12 cellular contexts compared by ENCODE assay signal in the genomic region with DNA sequence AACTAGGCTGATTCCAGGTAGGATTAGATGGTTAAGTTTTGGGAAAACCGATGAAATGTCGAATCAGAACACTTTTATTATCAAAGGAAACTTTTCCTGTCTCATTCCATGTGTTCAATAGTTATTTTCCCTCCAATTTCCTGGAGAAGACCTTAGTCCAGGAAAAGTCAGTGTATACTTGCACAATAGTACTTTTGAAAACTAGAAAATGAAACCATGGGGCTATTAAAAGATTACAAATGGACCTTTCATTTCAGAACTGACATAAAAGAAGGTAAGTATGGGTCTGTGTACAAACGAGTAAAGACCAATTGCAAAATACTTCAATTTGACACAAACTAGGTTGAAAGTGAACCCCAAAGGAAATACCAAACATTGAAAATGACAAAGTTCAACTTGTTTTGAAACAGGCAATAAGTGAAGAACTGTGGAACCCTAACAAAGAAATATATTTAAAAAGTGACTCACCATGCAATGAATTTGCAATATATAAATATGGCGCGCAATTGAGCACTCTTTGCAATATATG. TPM values are rescaled to one million over a fixed set of nuclear protein-coding genes. Genes with fewer than 3 reads are reported as not detected.
A peak's percentile ranks its signal among the peaks of the same experiment; 100 is the strongest.
DNase-seq lines count a peak whose midpoint lies in the region; ATAC-seq, FAIRE-seq and TF ChIP-seq lines count a peak whose summit lies in the region.
"Had no signal": no experiment of that assay in that cellular context is flagged by ENCODE, and none has a peak within 500 bp of the region (broad histone marks: within the 10 kb centered on the region; RNA-seq: fewer than 3 reads in every experiment).

No MANE protein-coding gene starts in this region.

- no peaks in the 10 kb centered on the region for H3K9me3 ChIP-seq in astrocyte (ENCODE audit: insufficient read depth, low read depth, low read length)
- H3K9me3 ChIP-seq in CD8-positive, alpha-beta T cell (ENCODE audit: low read length) = no peaks in the 10 kb centered on the region

- H3K4me1 Mint-ChIP-seq in astrocyte (ENCODE audit: low read depth, unreplicated experiment) = peaks cover 20% of the 10 kb centered on the region
- H3K4me1 Mint-ChIP-seq in CD8-positive, alpha-beta T cell (ENCODE audit: low read depth) = peaks cover 23% of the 10 kb centered on the region
- peaks cover 17% of the 10 kb centered on the region for H3K4me1 Mint-ChIP-seq in activated CD4-positive, alpha-beta memory T cell treated with anti-CD3 and anti-CD28 coated beads, Interleukin-2, amount 10 ng/mL, durations not matched to agents 7 days and 5 days

- H3K27ac Mint-ChIP-seq in astrocyte (ENCODE audit: unreplicated experiment) = no peak overlapping the region
- no peak overlapping the region for H3K27ac Mint-ChIP-seq in CD8-positive, alpha-beta T cell
- H3K27ac Mint-ChIP-seq in activated CD4-positive, alpha-beta memory T cell treated with anti-CD3 and anti-CD28 coated beads, Interleukin-2, amount 10 ng/mL, durations not matched to agents 7 days and 5 days = no peak overlapping the region
- H3K27ac Mint-ChIP-seq: activated T-cell treated with anti-CD3 and anti-CD28 coated beads, Interleukin-2, amount 50 U/mL, for 24 hours had no signal

- CTCF ChIA-PET in CD8-positive, alpha-beta T cell (lab: Charles Lee) = interaction anchor here (1.0 to 8.5 kb wide), 3 partner anchors 7 to 47 kb away, joined by 3 to 48 read pairs (median 42); no protein-coding TSS in a partner anchor
- CTCF ChIA-PET in activated CD4-positive, alpha-beta memory T cell treated with anti-CD3 and anti-CD28 coated beads, Interleukin-2, amount 10 ng/mL, durations not matched to agents 7 days and 5 days (lab: Charles Lee) = interaction anchor here (2.7 to 5.8 kb wide), 2 partner anchors 44 to 47 kb away, joined by 11 to 36 read pairs; partner anchors contain the start of gene PI4K2A

- no peaks in the 10 kb centered on the region for H3K36me3 Mint-ChIP-seq in astrocyte (ENCODE audit: low read depth, unreplicated experiment)
- peaks cover 2% of the 10 kb centered on the region for H3K36me3 Mint-ChIP-seq in CD8-positive, alpha-beta T cell
- H3K36me3 Mint-ChIP-seq in activated CD4-positive, alpha-beta memory T cell treated with anti-CD3 and anti-CD28 coated beads, Interleukin-2, amount 10 ng/mL, durations not matched to agents 7 days and 5 days (ENCODE audit: low read depth) = no peaks in the 10 kb centered on the region

- H3K79me2 ChIP-seq in astrocyte (ENCODE audit: insufficient read depth, low read length) = no peaks in the 10 kb centered on the region

- H3K27me3 ChIP-seq in astrocyte (ENCODE audit: insufficient read depth, low read length) = no peaks in the 10 kb centered on the region
- H3K27me3 ChIP-seq in CD8-positive, alpha-beta T cell (ENCODE audit: insufficient read depth, low read length) = no peaks in the 10 kb centered on the region

- peak overlapping the region; percentile 27 for H3K4me3 Mint-ChIP-seq in astrocyte (ENCODE audit: unreplicated experiment)
- H3K4me3 Mint-ChIP-seq in CD8-positive, alpha-beta T cell = no peak overlapping the region
- H3K4me3 Mint-ChIP-seq in activated CD4-positive, alpha-beta memory T cell treated with anti-CD3 and anti-CD28 coated beads, Interleukin-2, amount 10 ng/mL, durations not matched to agents 7 days and 5 days = no peak overlapping the region
- H3K4me3 Mint-ChIP-seq: activated T-cell treated with anti-CD3 and anti-CD28 coated beads, Interleukin-2, amount 50 U/mL, for 24 hours had no signal

- intact Hi-C loops in CD8-positive, alpha-beta T cell (cut with DNase I, micrococcal nuclease) = loop anchor here (5.0 kb wide), 5 partner anchors 162 to 1993 kb away; partner anchors contain the start of genes GOLGA7B (in 1 of the 2), LCOR (in 1 of the 2), R3HCC1L (in 1 of the 2) and TCTN3 (in 1 of the 2)

- in situ Hi-C loops in G401 (cut with HindIII; ENCODE audit: low sequenced_read_pairs) = loop anchor here (5.0 kb wide), 1 partner anchor 42 kb away; no protein-coding TSS in a partner anchor

- no peak overlapping the region for H3K27ac ChIP-seq in astrocyte (ENCODE audit: low read depth, low read length)
- H3K27ac ChIP-seq in skin epidermis = peak overlapping the region in 16 of 21 experiments; percentile 2 to 97 (median 84)
- H3K27ac ChIP-seq in CD8-positive, alpha-beta T cell (ENCODE audit: low read depth, low read length) = no peak overlapping the region

- peaks cover 39% of the 10 kb centered on the region for H3K4me1 ChIP-seq in astrocyte (ENCODE audit: insufficient read depth, low read length)
- H3K4me1 ChIP-seq in CD8-positive, alpha-beta T cell (ENCODE audit: insufficient read depth, low read length) = peaks cover 22% of the 10 kb centered on the region

- POLR2A ChIA-PET in CD8-positive, alpha-beta T cell (lab: Charles Lee) = interaction anchor here (4.6 kb wide), 1 partner anchor 51 kb away, joined by 32 read pairs; the partner anchor contains the start of gene ZFYVE27
- POLR2A ChIA-PET in activated CD4-positive, alpha-beta memory T cell treated with anti-CD3 and anti-CD28 coated beads, Interleukin-2, amount 10 ng/mL, durations not matched to agents 7 days and 5 days (lab: Charles Lee) = no interaction called here

- H3K9ac ChIP-seq in astrocyte (ENCODE audit: low read length) = no peak overlapping the region

- ATAC-seq in CD8-positive, alpha-beta T cell = no peak
- no peak for ATAC-seq in HG02981 (IDR thresholded peaks at IDR 0.05; ENCODE audit: unreplicated experiment)

- H2AFZ ChIP-seq in astrocyte (ENCODE audit: low read depth, low read length) = no peak overlapping the region

- H3K9me3 Mint-ChIP-seq in astrocyte (ENCODE audit: unreplicated experiment) = no peaks in the 10 kb centered on the region
- no peaks in the 10 kb centered on the region for H3K9me3 Mint-ChIP-seq in CD8-positive, alpha-beta T cell
- no peaks in the 10 kb centered on the region for H3K9me3 Mint-ChIP-seq in activated CD4-positive, alpha-beta memory T cell treated with anti-CD3 and anti-CD28 coated beads, Interleukin-2, amount 10 ng/mL, durations not matched to agents 7 days and 5 days
- H3K9me3 Mint-ChIP-seq: activated T-cell treated with anti-CD3 and anti-CD28 coated beads, Interleukin-2, amount 50 U/mL, for 24 hours had no signal

- H3K4me3 ChIP-seq in astrocyte (ENCODE audit: insufficient read depth, low read depth, low read length) (no peak overlapping the region), skin epidermis (peak overlapping the region; percentile 46 to 82 (median 67))
- no peak overlapping the region for H3K4me3 ChIP-seq in CD8-positive, alpha-beta T cell (ENCODE audit: low read depth, low read length)

- H4K20me1 ChIP-seq in astrocyte (ENCODE audit: insufficient read depth, low read length) = no peaks in the 10 kb centered on the region

- no peak for TF ChIP-seq CTCF in astrocyte (IDR thresholded peaks at IDR 0.05; ENCODE audit: insufficient read depth, low read depth, low read length)
- TF ChIP-seq CTCF in CD8-positive, alpha-beta T cell (IDR thresholded peaks at IDR 0.05) = no peak

- H3K27me3 Mint-ChIP-seq in astrocyte (ENCODE audit: low read depth, unreplicated experiment) = no peaks in the 10 kb centered on the region
- no peaks in the 10 kb centered on the region for H3K27me3 Mint-ChIP-seq in CD8-positive, alpha-beta T cell (ENCODE audit: low read depth)
- no peaks in the 10 kb centered on the region for H3K27me3 Mint-ChIP-seq in activated CD4-positive, alpha-beta memory T cell treated with anti-CD3 and anti-CD28 coated beads, Interleukin-2, amount 10 ng/mL, durations not matched to agents 7 days and 5 days
- H3K27me3 Mint-ChIP-seq: activated T-cell treated with anti-CD3 and anti-CD28 coated beads, Interleukin-2, amount 50 U/mL, for 24 hours had no signal

- DNase-seq in G401 (ENCODE audit: low spot score) (peak; percentile 10), astrocyte (ENCODE audit: low read depth) (no peak), iris pigment epithelial cell (ENCODE audit: low read depth) (peak; percentile 63), GM19238 (ENCODE audit: insufficient read length, low spot score) (no peak)
- DNase-seq in CD8-positive, alpha-beta T cell = no peak
- DNase-seq in activated CD4-positive, alpha-beta memory T cell treated with anti-CD3 and anti-CD28 coated beads, Interleukin-2, amount 10 ng/mL, durations not matched to agents 7 days and 5 days = no peak
- DNase-seq: activated T-cell treated with anti-CD3 and anti-CD28 coated beads, Interleukin-2, amount 50 U/mL, for 24 hours; GF-D8; KG1; stimulated activated CD4-positive, alpha-beta T cell treated with anti-CD3 and anti-CD28 coated beads, Interleukin-2, amount 100 ng/mL, for 48 hours had no signal

- H3K4me2 ChIP-seq in astrocyte (ENCODE audit: low read length) = peak overlapping the region; percentile 89

- FAIRE-seq in astrocyte (lab: Jason Lieb, UNC) = no peak

- no peaks in the 10 kb centered on the region for H3K36me3 ChIP-seq in astrocyte (ENCODE audit: insufficient read depth, low read length)
- H3K36me3 ChIP-seq in CD8-positive, alpha-beta T cell (ENCODE audit: insufficient read depth, low read length) = no peaks in the 10 kb centered on the region

RNA-seq across cellular contexts. Expression of gene AVPI1, which starts 2.1 kb away (rescaled TPM):
- total RNA-seq in G401 (2014; rRNA removed; shearing (Covaris generic)) = 19.1 and 24.4 TPM in 2 replicates
- 5.0 and 5.6 TPM in 2 replicates for total RNA-seq in astrocyte
- 10 to 100 TPM; 13.7 TPM for total RNA-seq in CD8-positive, alpha-beta T cell
- 1 to 10 TPM; 1.8 to 1.9 TPM for total RNA-seq in activated CD4-positive, alpha-beta memory T cell treated with anti-CD3 and anti-CD28 coated beads, Interleukin-2, amount 10 ng/mL, durations not matched to agents 7 days and 5 days

RNA-seq across cellular contexts. Expression of gene MARVELD1, which starts 28.6 kb away (rescaled TPM):
- total RNA-seq in G401 (2014; rRNA removed; shearing (Covaris generic)) = 35.0 and 61.1 TPM in 2 replicates
- total RNA-seq in astrocyte = 69.7 and 79.2 TPM in 2 replicates
- total RNA-seq in CD8-positive, alpha-beta T cell = under 1 TPM; 0.30 to 0.39 TPM
- total RNA-seq in activated CD4-positive, alpha-beta memory T cell treated with anti-CD3 and anti-CD28 coated beads, Interleukin-2, amount 10 ng/mL, durations not matched to agents 7 days and 5 days = 1 to 10 TPM; 2.5 to 2.7 TPM

RNA-seq across cellular contexts. Expression of gene PI4K2A, which starts 44.5 kb away (rescaled TPM):
- total RNA-seq in G401 (2014; rRNA removed; shearing (Covaris generic)) = 40.2 and 42.2 TPM in 2 replicates
- 32.9 and 37.8 TPM in 2 replicates for total RNA-seq in astrocyte
- 10 to 100 TPM; 37.6 to 37.7 TPM for total RNA-seq in CD8-positive, alpha-beta T cell
- total RNA-seq in activated CD4-positive, alpha-beta memory T cell treated with anti-CD3 and anti-CD28 coated beads, Interleukin-2, amount 10 ng/mL, durations not matched to agents 7 days and 5 days = 10 to 100 TPM; 13.3 TPM

RNA-seq across cellular contexts. Expression of gene MORN4, which starts 51.6 kb away (rescaled TPM):
- total RNA-seq in G401 (2014; rRNA removed; shearing (Covaris generic)) = 15.6 and 18.8 TPM in 2 replicates
- 15.8 and 16.2 TPM in 2 replicates for total RNA-seq in astrocyte
- not detected for total RNA-seq in CD8-positive, alpha-beta T cell
- 1 to 10 TPM; 2.6 to 4.3 TPM for total RNA-seq in activated CD4-positive, alpha-beta memory T cell treated with anti-CD3 and anti-CD28 coated beads, Interleukin-2, amount 10 ng/mL, durations not matched to agents 7 days and 5 days

RNA-seq across cellular contexts. Expression of gene ZFYVE27, which starts 52.0 kb away (rescaled TPM):
- total RNA-seq in G401 (2014; rRNA removed; shearing (Covaris generic)) = 21.8 and 24.8 TPM in 2 replicates
- 31.3 and 32.8 TPM in 2 replicates for total RNA-seq in astrocyte
- 10 to 100 TPM; 63.1 to 72.9 TPM for total RNA-seq in CD8-positive, alpha-beta T cell
- total RNA-seq in activated CD4-positive, alpha-beta memory T cell treated with anti-CD3 and anti-CD28 coated beads, Interleukin-2, amount 10 ng/mL, durations not matched to agents 7 days and 5 days = 10 to 100 TPM; 29.3 to 32.4 TPM

Comparison
In these comparisons a context has a peak if more than half of its experiments do, and no peak if none do; other contexts are left out.
1. DNase-seq: peak in G401 (single experiment) and iris pigment epithelial cell (single experiment); none in astrocyte (single experiment), CD8-positive, alpha-beta T cell (0 of 7), GM19238 (single experiment) and activated CD4-positive, alpha-beta memory T cell treated with anti-CD3 and anti-CD28 coated beads, Interleukin-2, amount 10 ng/mL, durations not matched to agents 7 days and 5 days (single experiment).
2. H3K27ac ChIP-seq: peak in skin epidermis (16 of 21); none in astrocyte (single experiment) and CD8-positive, alpha-beta T cell (single experiment).
3. H3K4me3 ChIP-seq: peak in skin epidermis (7 of 7); none in astrocyte (single experiment) and CD8-positive, alpha-beta T cell (single experiment).